ENCODE assay signal across 1 cellular context in genomic region chr1:77682442-77683141, GRCh38.
TF ChIP-seq lines count a peak whose summit lies in the region.

Gene ZZZ3 (minus strand): TSS chr1:77682658. CDS start chr1:77633354, 49,304 bp downstream.

TF ChIP-seq in K562, 482 proteins besides CTCF, POLR2A, EP300 and RAD21 (continued from another document and continues in another):
- TF ChIP-seq, protein P1, sequence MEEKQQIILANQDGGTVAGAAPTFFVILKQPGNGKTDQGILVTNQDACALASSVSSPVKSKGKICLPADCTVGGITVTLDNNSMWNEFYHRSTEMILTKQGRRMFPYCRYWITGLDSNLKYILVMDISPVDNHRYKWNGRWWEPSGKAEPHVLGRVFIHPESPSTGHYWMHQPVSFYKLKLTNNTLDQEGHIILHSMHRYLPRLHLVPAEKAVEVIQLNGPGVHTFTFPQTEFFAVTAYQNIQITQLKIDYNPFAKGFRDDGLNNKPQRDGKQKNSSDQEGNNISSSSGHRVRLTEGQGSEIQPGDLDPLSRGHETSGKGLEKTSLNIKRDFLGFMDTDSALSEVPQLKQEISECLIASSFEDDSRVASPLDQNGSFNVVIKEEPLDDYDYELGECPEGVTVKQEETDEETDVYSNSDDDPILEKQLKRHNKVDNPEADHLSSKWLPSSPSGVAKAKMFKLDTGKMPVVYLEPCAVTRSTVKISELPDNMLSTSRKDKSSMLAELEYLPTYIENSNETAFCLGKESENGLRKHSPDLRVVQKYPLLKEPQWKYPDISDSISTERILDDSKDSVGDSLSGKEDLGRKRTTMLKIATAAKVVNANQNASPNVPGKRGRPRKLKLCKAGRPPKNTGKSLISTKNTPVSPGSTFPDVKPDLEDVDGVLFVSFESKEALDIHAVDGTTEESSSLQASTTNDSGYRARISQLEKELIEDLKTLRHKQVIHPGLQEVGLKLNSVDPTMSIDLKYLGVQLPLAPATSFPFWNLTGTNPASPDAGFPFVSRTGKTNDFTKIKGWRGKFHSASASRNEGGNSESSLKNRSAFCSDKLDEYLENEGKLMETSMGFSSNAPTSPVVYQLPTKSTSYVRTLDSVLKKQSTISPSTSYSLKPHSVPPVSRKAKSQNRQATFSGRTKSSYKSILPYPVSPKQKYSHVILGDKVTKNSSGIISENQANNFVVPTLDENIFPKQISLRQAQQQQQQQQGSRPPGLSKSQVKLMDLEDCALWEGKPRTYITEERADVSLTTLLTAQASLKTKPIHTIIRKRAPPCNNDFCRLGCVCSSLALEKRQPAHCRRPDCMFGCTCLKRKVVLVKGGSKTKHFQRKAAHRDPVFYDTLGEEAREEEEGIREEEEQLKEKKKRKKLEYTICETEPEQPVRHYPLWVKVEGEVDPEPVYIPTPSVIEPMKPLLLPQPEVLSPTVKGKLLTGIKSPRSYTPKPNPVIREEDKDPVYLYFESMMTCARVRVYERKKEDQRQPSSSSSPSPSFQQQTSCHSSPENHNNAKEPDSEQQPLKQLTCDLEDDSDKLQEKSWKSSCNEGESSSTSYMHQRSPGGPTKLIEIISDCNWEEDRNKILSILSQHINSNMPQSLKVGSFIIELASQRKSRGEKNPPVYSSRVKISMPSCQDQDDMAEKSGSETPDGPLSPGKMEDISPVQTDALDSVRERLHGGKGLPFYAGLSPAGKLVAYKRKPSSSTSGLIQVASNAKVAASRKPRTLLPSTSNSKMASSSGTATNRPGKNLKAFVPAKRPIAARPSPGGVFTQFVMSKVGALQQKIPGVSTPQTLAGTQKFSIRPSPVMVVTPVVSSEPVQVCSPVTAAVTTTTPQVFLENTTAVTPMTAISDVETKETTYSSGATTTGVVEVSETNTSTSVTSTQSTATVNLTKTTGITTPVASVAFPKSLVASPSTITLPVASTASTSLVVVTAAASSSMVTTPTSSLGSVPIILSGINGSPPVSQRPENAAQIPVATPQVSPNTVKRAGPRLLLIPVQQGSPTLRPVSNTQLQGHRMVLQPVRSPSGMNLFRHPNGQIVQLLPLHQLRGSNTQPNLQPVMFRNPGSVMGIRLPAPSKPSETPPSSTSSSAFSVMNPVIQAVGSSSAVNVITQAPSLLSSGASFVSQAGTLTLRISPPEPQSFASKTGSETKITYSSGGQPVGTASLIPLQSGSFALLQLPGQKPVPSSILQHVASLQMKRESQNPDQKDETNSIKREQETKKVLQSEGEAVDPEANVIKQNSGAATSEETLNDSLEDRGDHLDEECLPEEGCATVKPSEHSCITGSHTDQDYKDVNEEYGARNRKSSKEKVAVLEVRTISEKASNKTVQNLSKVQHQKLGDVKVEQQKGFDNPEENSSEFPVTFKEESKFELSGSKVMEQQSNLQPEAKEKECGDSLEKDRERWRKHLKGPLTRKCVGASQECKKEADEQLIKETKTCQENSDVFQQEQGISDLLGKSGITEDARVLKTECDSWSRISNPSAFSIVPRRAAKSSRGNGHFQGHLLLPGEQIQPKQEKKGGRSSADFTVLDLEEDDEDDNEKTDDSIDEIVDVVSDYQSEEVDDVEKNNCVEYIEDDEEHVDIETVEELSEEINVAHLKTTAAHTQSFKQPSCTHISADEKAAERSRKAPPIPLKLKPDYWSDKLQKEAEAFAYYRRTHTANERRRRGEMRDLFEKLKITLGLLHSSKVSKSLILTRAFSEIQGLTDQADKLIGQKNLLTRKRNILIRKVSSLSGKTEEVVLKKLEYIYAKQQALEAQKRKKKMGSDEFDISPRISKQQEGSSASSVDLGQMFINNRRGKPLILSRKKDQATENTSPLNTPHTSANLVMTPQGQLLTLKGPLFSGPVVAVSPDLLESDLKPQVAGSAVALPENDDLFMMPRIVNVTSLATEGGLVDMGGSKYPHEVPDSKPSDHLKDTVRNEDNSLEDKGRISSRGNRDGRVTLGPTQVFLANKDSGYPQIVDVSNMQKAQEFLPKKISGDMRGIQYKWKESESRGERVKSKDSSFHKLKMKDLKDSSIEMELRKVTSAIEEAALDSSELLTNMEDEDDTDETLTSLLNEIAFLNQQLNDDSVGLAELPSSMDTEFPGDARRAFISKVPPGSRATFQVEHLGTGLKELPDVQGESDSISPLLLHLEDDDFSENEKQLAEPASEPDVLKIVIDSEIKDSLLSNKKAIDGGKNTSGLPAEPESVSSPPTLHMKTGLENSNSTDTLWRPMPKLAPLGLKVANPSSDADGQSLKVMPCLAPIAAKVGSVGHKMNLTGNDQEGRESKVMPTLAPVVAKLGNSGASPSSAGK (IDR thresholded peaks at IDR 0.05), result peak; percentile 56
- TF ChIP-seq, protein P2, sequence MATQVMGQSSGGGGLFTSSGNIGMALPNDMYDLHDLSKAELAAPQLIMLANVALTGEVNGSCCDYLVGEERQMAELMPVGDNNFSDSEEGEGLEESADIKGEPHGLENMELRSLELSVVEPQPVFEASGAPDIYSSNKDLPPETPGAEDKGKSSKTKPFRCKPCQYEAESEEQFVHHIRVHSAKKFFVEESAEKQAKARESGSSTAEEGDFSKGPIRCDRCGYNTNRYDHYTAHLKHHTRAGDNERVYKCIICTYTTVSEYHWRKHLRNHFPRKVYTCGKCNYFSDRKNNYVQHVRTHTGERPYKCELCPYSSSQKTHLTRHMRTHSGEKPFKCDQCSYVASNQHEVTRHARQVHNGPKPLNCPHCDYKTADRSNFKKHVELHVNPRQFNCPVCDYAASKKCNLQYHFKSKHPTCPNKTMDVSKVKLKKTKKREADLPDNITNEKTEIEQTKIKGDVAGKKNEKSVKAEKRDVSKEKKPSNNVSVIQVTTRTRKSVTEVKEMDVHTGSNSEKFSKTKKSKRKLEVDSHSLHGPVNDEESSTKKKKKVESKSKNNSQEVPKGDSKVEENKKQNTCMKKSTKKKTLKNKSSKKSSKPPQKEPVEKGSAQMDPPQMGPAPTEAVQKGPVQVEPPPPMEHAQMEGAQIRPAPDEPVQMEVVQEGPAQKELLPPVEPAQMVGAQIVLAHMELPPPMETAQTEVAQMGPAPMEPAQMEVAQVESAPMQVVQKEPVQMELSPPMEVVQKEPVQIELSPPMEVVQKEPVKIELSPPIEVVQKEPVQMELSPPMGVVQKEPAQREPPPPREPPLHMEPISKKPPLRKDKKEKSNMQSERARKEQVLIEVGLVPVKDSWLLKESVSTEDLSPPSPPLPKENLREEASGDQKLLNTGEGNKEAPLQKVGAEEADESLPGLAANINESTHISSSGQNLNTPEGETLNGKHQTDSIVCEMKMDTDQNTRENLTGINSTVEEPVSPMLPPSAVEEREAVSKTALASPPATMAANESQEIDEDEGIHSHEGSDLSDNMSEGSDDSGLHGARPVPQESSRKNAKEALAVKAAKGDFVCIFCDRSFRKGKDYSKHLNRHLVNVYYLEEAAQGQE (CRISPR knock-in tag; IDR thresholded peaks at IDR 0.05; ENCODE audit: low read depth), result 0 out of 2 replicates have a peak, but pooled peaks have one; percentile 58
- TF ChIP-seq CAMTA2 (CRISPR knock-in tag; conservative IDR thresholded peaks at IDR 0.05), result no peak
- peak in 1 of 2 experiments; percentile 37; a peak in 2 of 4 replicates for TF ChIP-seq HDAC1 (IDR thresholded peaks at IDR 0.05)
- TF ChIP-seq AFF4 (CRISPR knock-in tag; IDR thresholded peaks at IDR 0.05), result peak; percentile 65
- TF ChIP-seq, protein P3, sequence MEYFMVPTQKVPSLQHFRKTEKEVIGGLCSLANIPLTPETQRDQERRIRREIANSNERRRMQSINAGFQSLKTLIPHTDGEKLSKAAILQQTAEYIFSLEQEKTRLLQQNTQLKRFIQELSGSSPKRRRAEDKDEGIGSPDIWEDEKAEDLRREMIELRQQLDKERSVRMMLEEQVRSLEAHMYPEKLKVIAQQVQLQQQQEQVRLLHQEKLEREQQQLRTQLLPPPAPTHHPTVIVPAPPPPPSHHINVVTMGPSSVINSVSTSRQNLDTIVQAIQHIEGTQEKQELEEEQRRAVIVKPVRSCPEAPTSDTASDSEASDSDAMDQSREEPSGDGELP (CRISPR knock-in tag; IDR thresholded peaks at IDR 0.05; ENCODE audit: borderline replicate concordance), result peak; percentile 65; the same call in 1 of the 2 replicates
- TF ChIP-seq ARHGAP35 (IDR thresholded peaks at IDR 0.05; ENCODE audit: partially characterized antibody), result peak; percentile 95
- no peak for TF ChIP-seq ARID2 (IDR thresholded peaks at IDR 0.05)
- peak; percentile 90 for TF ChIP-seq ZNF740 (CRISPR knock-in tag; IDR thresholded peaks at IDR 0.05)
- TF ChIP-seq ZNF740 (tag; IDR thresholded peaks at IDR 0.05), result peak in 1 of 2 experiments; percentile 94; a peak in 2 of 4 replicates
- TF ChIP-seq FOXK2 (conservative IDR thresholded peaks at IDR 0.05 in 1 of 2, IDR thresholded peaks at IDR 0.05 in 1 of 2; ENCODE audit: low read depth in 2 of 2), result peak; percentile 90 to 94
- no peak for TF ChIP-seq TEAD2 (tag; IDR thresholded peaks at IDR 0.05)
- TF ChIP-seq, protein P4, sequence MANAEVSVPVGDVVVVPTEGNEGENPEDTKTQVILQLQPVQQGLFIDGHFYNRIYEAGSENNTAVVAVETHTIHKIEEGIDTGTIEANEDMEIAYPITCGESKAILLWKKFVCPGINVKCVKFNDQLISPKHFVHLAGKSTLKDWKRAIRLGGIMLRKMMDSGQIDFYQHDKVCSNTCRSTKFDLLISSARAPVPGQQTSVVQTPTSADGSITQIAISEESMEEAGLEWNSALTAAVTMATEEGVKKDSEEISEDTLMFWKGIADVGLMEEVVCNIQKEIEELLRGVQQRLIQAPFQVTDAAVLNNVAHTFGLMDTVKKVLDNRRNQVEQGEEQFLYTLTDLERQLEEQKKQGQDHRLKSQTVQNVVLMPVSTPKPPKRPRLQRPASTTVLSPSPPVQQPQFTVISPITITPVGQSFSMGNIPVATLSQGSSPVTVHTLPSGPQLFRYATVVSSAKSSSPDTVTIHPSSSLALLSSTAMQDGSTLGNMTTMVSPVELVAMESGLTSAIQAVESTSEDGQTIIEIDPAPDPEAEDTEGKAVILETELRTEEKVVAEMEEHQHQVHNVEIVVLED (CRISPR knock-in tag; IDR thresholded peaks at IDR 0.05), result peak; percentile 73
- 0 out of 2 replicates have a peak, but pooled peaks have one; percentile 40 for TF ChIP-seq SMAD3 (CRISPR knock-in tag; conservative IDR thresholded peaks at IDR 0.05)
- no peak for TF ChIP-seq ZNF134 (CRISPR knock-in tag; conservative IDR thresholded peaks at IDR 0.05)
- TF ChIP-seq, protein P5, sequence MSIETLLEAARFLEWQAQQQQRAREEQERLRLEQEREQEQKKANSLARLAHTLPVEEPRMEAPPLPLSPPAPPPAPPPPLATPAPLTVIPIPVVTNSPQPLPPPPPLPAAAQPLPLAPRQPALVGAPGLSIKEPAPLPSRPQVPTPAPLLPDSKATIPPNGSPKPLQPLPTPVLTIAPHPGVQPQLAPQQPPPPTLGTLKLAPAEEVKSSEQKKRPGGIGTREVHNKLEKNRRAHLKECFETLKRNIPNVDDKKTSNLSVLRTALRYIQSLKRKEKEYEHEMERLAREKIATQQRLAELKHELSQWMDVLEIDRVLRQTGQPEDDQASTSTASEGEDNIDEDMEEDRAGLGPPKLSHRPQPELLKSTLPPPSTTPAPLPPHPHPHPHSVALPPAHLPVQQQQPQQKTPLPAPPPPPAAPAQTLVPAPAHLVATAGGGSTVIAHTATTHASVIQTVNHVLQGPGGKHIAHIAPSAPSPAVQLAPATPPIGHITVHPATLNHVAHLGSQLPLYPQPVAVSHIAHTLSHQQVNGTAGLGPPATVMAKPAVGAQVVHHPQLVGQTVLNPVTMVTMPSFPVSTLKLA (conservative IDR thresholded peaks at IDR 0.05), result peak; percentile 96 to 97
- TF ChIP-seq ZNF174 (CRISPR knock-in tag; IDR thresholded peaks at IDR 0.05), result no peak
- peak; percentile 38 for TF ChIP-seq CREM (IDR thresholded peaks at IDR 0.05; ENCODE audit: low read depth)
- TF ChIP-seq PML (IDR thresholded peaks at IDR 0.05; ENCODE audit: low read length), result peak; percentile 49; the same call in 1 of the 2 replicates
- TF ChIP-seq, protein P6, sequence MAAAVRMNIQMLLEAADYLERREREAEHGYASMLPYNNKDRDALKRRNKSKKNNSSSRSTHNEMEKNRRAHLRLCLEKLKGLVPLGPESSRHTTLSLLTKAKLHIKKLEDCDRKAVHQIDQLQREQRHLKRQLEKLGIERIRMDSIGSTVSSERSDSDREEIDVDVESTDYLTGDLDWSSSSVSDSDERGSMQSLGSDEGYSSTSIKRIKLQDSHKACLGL (CRISPR knock-in tag; IDR thresholded peaks at IDR 0.05; ENCODE audit: borderline replicate concordance, poor library complexity, severe bottlenecking), result peak; percentile 69
- TF ChIP-seq ZNF280A (IDR thresholded peaks at IDR 0.05; ENCODE audit: low read depth, partially characterized antibody), result no peak
- TF ChIP-seq ZNF143 (CRISPR knock-in tag; IDR thresholded peaks at IDR 0.05), result no peak
- no peak for TF ChIP-seq ERF (CRISPR knock-in tag; IDR thresholded peaks at IDR 0.05)
